22 cellular contexts compared by ENCODE assay signal in genomic region chr22:31901388-31902137, GRCh38. TPM values are rescaled to one million over a fixed set of nuclear protein-coding genes. Genes with fewer than 3 reads are reported as not detected.
DNase-seq lines count a peak whose midpoint lies in the region; ATAC-seq and TF ChIP-seq lines count a peak whose summit lies in the region.
"Had no signal": no experiment of that assay in that cellular context is flagged by ENCODE, and none has a peak within 500 bp of the region (broad histone marks: within the 10 kb centered on the region; RNA-seq: fewer than 3 reads in every experiment).

No MANE protein-coding gene starts in this region.

- no peaks in the 10 kb centered on the region for H4K20me1 ChIP-seq in hepatocyte (ENCODE audit: insufficient read depth, poor library complexity, severe bottlenecking)

- no peaks in the 10 kb centered on the region for H3K27me3 Mint-ChIP-seq in T-helper 1 cell treated with Interleukin-12 subunit alpha and Interleukin-12 subunit beta and Interleukin-4 antibody, amounts not matched to agents 30 μg/mL and 1 μg/mL, for 36 hours (ENCODE audit: low read depth)
- no peaks in the 10 kb centered on the region for H3K27me3 Mint-ChIP-seq in WTC11 (ENCODE audit: low read depth)
- H3K27me3 Mint-ChIP-seq: B cell; CD4-positive, CD25-positive, alpha-beta regulatory T cell had no signal

- no peaks in the 10 kb centered on the region for H3K36me3 ChIP-seq in hepatocyte (replicated peaks; ENCODE audit: insufficient read depth, low read depth)

- no peak overlapping the region for H3K4me3 Mint-ChIP-seq in T-helper 1 cell treated with Interleukin-12 subunit alpha and Interleukin-12 subunit beta and Interleukin-4 antibody, amounts not matched to agents 30 μg/mL and 1 μg/mL, for 36 hours
- no peak overlapping the region for H3K4me3 Mint-ChIP-seq in WTC11
- H3K4me3 Mint-ChIP-seq: B cell; CD4-positive, CD25-positive, alpha-beta regulatory T cell; H9 had no signal

- no peaks in the 10 kb centered on the region for H3K9me3 Mint-ChIP-seq in T-helper 1 cell treated with Interleukin-12 subunit alpha and Interleukin-12 subunit beta and Interleukin-4 antibody, amounts not matched to agents 30 μg/mL and 1 μg/mL, for 36 hours
- H3K9me3 Mint-ChIP-seq in WTC11: no peaks in the 10 kb centered on the region
- H3K9me3 Mint-ChIP-seq: CD4-positive, CD25-positive, alpha-beta regulatory T cell; H9 had no signal

- DNase-seq in T-helper 1 cell: no peak
- no peak for DNase-seq in WTC11 (ENCODE audit: low spot score)
- DNase-seq in left lobe of liver (ENCODE audit: low spot score): no peak
- peak; percentile 52 for DNase-seq in pulmonary artery endothelial cell (ENCODE audit: low read depth, low spot score)
- no peak for DNase-seq in NCI-H2029 treated with DMSO at 0.1 percent for 48 hours (lab: John Stamatoyannopoulos, UW)
- DNase-seq in activated effector memory CD4-positive, alpha-beta T cell treated with Interleukin-2 at 50 U/mL for 16 hours: no peak
- no peak for DNase-seq in hepatocyte (ENCODE audit: low spot score)
- DNase-seq: CD4-positive, CD25-positive, alpha-beta regulatory T cell; DMS79; H9; IMR-90; Kasumi-1; MM.1S; NCI-H1105; NCI-H1694; NCI-H345; NCI-H526; NK-92 treated with Interleukin-12 subunit alpha and Interleukin-12 subunit beta, amount 100 ng/mL, for 24 hours; RPMI8226 had no signal

- no peaks in the 10 kb centered on the region for H3K79me2 ChIP-seq in hepatocyte

- CTCF ChIA-PET in WTC11 (lab: Charles Lee): interaction anchor here (1.1 to 1.6 kb wide), 2 partner anchors 29 to 76 kb away, joined by 3 read pairs; no protein-coding TSS in a partner anchor

- H2AFZ ChIP-seq in hepatocyte: no peak overlapping the region

- no peaks in the 10 kb centered on the region for H3K9me2 ChIP-seq in hepatocyte (replicated peaks; ENCODE audit: insufficient read depth)

- TF ChIP-seq CTCF in WTC11 (IDR thresholded peaks at IDR 0.05): no peak
- TF ChIP-seq CTCF in hepatocyte (IDR thresholded peaks at IDR 0.05; ENCODE audit: poor library complexity): no peak

- H3K36me3 Mint-ChIP-seq in T-helper 1 cell treated with Interleukin-12 subunit alpha and Interleukin-12 subunit beta and Interleukin-4 antibody, amounts not matched to agents 30 μg/mL and 1 μg/mL, for 36 hours (ENCODE audit: low read depth): peaks cover 5% of the 10 kb centered on the region
- H3K36me3 Mint-ChIP-seq in WTC11: no peaks in the 10 kb centered on the region; the same call in none of the 2 replicates

- no peak overlapping the region for H3K4me3 ChIP-seq in hepatocyte

- no peaks in the 10 kb centered on the region for H3K27me3 ChIP-seq in hepatocyte

- H3K27ac ChIP-seq in hepatocyte: no peak overlapping the region
- H3K27ac ChIP-seq: 22Rv1 had no signal

- peak overlapping the region; percentile 41 for H3K27ac Mint-ChIP-seq in T-helper 1 cell treated with Interleukin-12 subunit alpha and Interleukin-12 subunit beta and Interleukin-4 antibody, amounts not matched to agents 30 μg/mL and 1 μg/mL, for 36 hours
- peak overlapping the region; percentile 68; the same call in 1 of the 2 replicates for H3K27ac Mint-ChIP-seq in WTC11
- H3K27ac Mint-ChIP-seq: B cell had no signal

- H3K4me1 ChIP-seq in hepatocyte (ENCODE audit: insufficient read depth): peaks cover 7% of the 10 kb centered on the region

- H3K9me3 ChIP-seq in hepatocyte (ENCODE audit: low read depth): no peaks in the 10 kb centered on the region

- H3K4me1 Mint-ChIP-seq in T-helper 1 cell treated with Interleukin-12 subunit alpha and Interleukin-12 subunit beta and Interleukin-4 antibody, amounts not matched to agents 30 μg/mL and 1 μg/mL, for 36 hours (ENCODE audit: low read depth): peaks cover 1% of the 10 kb centered on the region
- peaks cover 15% of the 10 kb centered on the region for H3K4me1 Mint-ChIP-seq in WTC11
- H3K4me1 Mint-ChIP-seq: B cell had no signal

- no peak overlapping the region for H3K4me2 ChIP-seq in hepatocyte

- WGBS in hepatocyte (ENCODE audit: low lambda C conversion rate, missing lambda C conversion rate): 74% methylated on average over 6 of the region's 6 CpGs

- POLR2A ChIA-PET in WTC11 (lab: Charles Lee): no interaction called here

- ATAC-seq in WTC11 (no peak), left lobe of liver (peak; percentile 40)

TF ChIP-seq in WTC11, 78 proteins besides CTCF, POLR2A, EP300 and RAD21 (continues in another document):
- TF ChIP-seq SOX15 (CRISPR knock-in tag; IDR thresholded peaks at IDR 0.05) (no peak), TCF7 (CRISPR knock-in tag; IDR thresholded peaks at IDR 0.05; ENCODE audit: low read depth) (no peak), NFYB (CRISPR knock-in tag; conservative IDR thresholded peaks at IDR 0.05; ENCODE audit: low read depth) (no peak), ZNF121 (CRISPR knock-in tag; IDR thresholded peaks at IDR 0.05) (no peak), JAZF1 (CRISPR knock-in tag; IDR thresholded peaks at IDR 0.05) (no peak), ATF1 (CRISPR knock-in tag; IDR thresholded peaks at IDR 0.05) (no peak), ZNF423 (CRISPR knock-in tag; IDR thresholded peaks at IDR 0.05) (no peak), IRF2 (CRISPR knock-in tag; IDR thresholded peaks at IDR 0.05; ENCODE audit: borderline replicate concordance, low read depth) (no peak), MLX (CRISPR knock-in tag; IDR thresholded peaks at IDR 0.05) (no peak), ZNF532 (CRISPR knock-in tag; IDR thresholded peaks at IDR 0.05; ENCODE audit: borderline replicate concordance) (no peak), HMGA2 (CRISPR knock-in tag; IDR thresholded peaks at IDR 0.05) (no peak), NR1H2 (CRISPR knock-in tag; IDR thresholded peaks at IDR 0.05) (no peak), NFATC4 (CRISPR knock-in tag; IDR thresholded peaks at IDR 0.05) (no peak), ZNF281 (CRISPR knock-in tag; IDR thresholded peaks at IDR 0.05) (no peak), NR2C2 (CRISPR knock-in tag; IDR thresholded peaks at IDR 0.05) (no peak)

RNA-seq across cellular contexts. Expression of gene YWHAH, which starts 42.8 kb away (rescaled TPM):
- total RNA-seq in WTC11 (2021): 190 to 205 TPM (median 203 TPM) in 3 replicates
- total RNA-seq in left lobe of liver: 40.2 TPM
- total RNA-seq in pulmonary artery endothelial cell: 99.4 and 130 TPM in 2 replicates
- 80.7 and 87.0 TPM in 2 replicates for total RNA-seq in hepatocyte
- 122 and 135 TPM in 2 replicates for polyA plus RNA-seq in hepatocyte
